Comparison of ENCODE assay signal across 21 cellular contexts in genomic region chr12:81288651-81289050, GRCh38.
"Had no signal": no experiment of that assay in that cellular context is flagged by ENCODE, and none has a peak within 500 bp of the region (broad histone marks: within the 10 kb centered on the region; RNA-seq: fewer than 3 reads in every experiment).

No MANE protein-coding gene starts in this region.

- DNase-seq: stimulated activated CD4-positive, alpha-beta T cell treated with anti-CD3 and anti-CD28 coated beads, Interleukin-2, amount 100 ng/mL, for 48 hours; stimulated activated CD4-positive, alpha-beta T cell treated with anti-CD3 and anti-CD28 coated beads, Interleukin-4, amount 100 ng/mL, for 1 hour; stimulated activated CD4-positive, alpha-beta T cell treated with anti-CD3 and anti-CD28 coated beads, Interleukin-4, amount 100 ng/mL, for 24 hours; stimulated activated CD4-positive, alpha-beta T cell treated with anti-CD3 and anti-CD28 coated beads, Interleukin-4, amount 100 ng/mL, for 4 hours; stimulated activated CD8-positive, alpha-beta memory T cell treated with anti-CD3 and anti-CD28 coated beads, Interleukin-4, amount 100 ng/mL, for 48 hours; stimulated activated naive B cell treated with anti-CD40 and anti-IgM and Interleukin-4, amounts not matched to agents 10 μg/mL and 1 μg/mL and 100 μg/mL, for 72 hours; stimulated activated naive CD4-positive, alpha-beta T cell; stimulated activated naive CD4-positive, alpha-beta T cell treated with Interleukin-2 at 50 U/mL for 16 hours; stimulated activated naive CD8-positive, alpha-beta T cell treated with anti-CD3 and anti-CD28 coated beads, Interleukin-15, amount 100 ng/mL, for 72 hours; stimulated activated naive CD8-positive, alpha-beta T cell treated with anti-CD3 and anti-CD28 coated beads, Interleukin-15, Interleukin-2, amounts not matched to agents 100 U/mL and 50 U/mL, for 24 hours; stomach; substantia nigra; testis; thyroid gland; tibial artery; transverse colon; trophoblast cell; upper lobe of left lung; upper lobe of right lung; uterus had no signal

- FAIRE-seq: urothelium cell line had no signal
